9 cellular contexts compared by ENCODE assay signal in the genomic region with DNA sequence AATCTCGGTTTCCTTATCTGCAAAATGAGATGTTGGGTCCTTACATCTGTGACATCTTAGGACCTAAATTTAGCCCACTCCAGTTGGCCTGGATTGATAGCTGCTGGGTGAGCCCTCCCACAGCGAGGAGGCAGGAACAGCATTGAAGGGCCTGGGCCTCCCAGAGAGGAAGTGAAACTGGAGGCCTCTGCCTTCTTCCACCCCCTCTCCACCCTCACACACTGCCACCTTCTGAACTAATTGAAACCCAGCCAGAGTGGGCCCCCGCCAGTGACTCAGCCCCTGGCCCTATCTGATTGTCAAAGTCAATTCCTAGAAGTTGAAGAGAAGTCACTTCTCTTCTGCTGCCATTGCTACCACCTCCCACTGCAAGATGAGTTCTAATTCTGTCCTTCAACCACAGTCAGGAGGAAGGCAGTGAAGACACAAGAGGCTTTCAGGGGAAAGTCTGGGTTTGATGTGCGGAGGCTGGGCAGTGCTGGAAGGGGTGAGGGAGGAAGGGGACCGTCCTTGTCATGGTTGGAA. TPM values are rescaled to one million over a fixed set of nuclear protein-coding genes. Genes with fewer than 3 reads are reported as not detected.
A peak's percentile ranks its signal among the peaks of the same experiment; 100 is the strongest.
DNase-seq lines count a peak whose midpoint lies in the region; ATAC-seq, FAIRE-seq and TF ChIP-seq lines count a peak whose summit lies in the region.
"Had no signal": no experiment of that assay in that cellular context is flagged by ENCODE, and none has a peak within 500 bp of the region (broad histone marks: within the 10 kb centered on the region; RNA-seq: fewer than 3 reads in every experiment).

No MANE protein-coding gene starts in this region.

- ATAC-seq in GM19438 (IDR thresholded peaks at IDR 0.05; ENCODE audit: low read depth, unreplicated experiment) (peak; percentile 75), HG03469 (IDR thresholded peaks at IDR 0.05; ENCODE audit: unreplicated experiment) (peak; percentile 53)

- H3K9me3 ChIP-seq in BLaER1 (0 out of 2 replicates have a peak, but pooled peaks cover 1% of the 10 kb centered on the region), endothelial cell of umbilical vein (replicated peaks; ENCODE audit: control insufficient read depth, insufficient read depth, low read length) (no peaks in the 10 kb centered on the region)

- H3K4me3 ChIP-seq in BLaER1: no peak overlapping the region
- no peak overlapping the region for H3K4me3 ChIP-seq in endothelial cell of umbilical vein (replicated peaks in 1 of 3; ENCODE audit: insufficient read depth in 1 of 3, low read depth in 1 of 3, low read length in 3 of 3)

- H3K36me3 ChIP-seq in BLaER1 (no peaks in the 10 kb centered on the region), endothelial cell of umbilical vein (ENCODE audit: control insufficient read depth in 2 of 2, extremely low read depth in 1 of 2, insufficient read depth in 2 of 2, low read length in 2 of 2) (no peaks in the 10 kb centered on the region)

- no peaks in the 10 kb centered on the region for H3K9me1 ChIP-seq in endothelial cell of umbilical vein (replicated peaks; ENCODE audit: control insufficient read depth, extremely low read depth, insufficient read depth, low read length)

- H3K9ac ChIP-seq in BLaER1: peak overlapping the region; percentile 48; the same call in 1 of the 2 replicates
- no peak overlapping the region for H3K9ac ChIP-seq in endothelial cell of umbilical vein (replicated peaks; ENCODE audit: extremely low read depth, insufficient read depth, low read length)

- no TSS peak for BruUV-seq in endothelial cell of umbilical vein (replicated peaks; lab: Mats Ljungman, UMichigan)

- H3K4me1 ChIP-seq in BLaER1: peaks cover 97% of the 10 kb centered on the region
- peaks cover 2% of the 10 kb centered on the region for H3K4me1 ChIP-seq in endothelial cell of umbilical vein (ENCODE audit: control insufficient read depth, extremely low read depth, insufficient read depth, low read length)

- no peaks in the 10 kb centered on the region for H3K79me2 ChIP-seq in endothelial cell of umbilical vein (ENCODE audit: control insufficient read depth, insufficient read depth, low read length)

- TF ChIP-seq CTCF in endothelial cell of umbilical vein (IDR thresholded peaks at IDR 0.05; ENCODE audit: extremely low read depth in 1 of 2, insufficient read depth in 1 of 2, low read depth in 1 of 2, low read length in 2 of 2): no peak

- dilution Hi-C loops in endothelial cell of umbilical vein (cut with MboI; ENCODE audit: extremely low pct_ligation_motif_present, low sequenced_read_pairs): loop anchor here (25.0 kb wide), 1 partner anchor 110 kb away; no protein-coding TSS in a partner anchor

- H2AFZ ChIP-seq in endothelial cell of umbilical vein (ENCODE audit: low read depth, low read length): peak overlapping the region; percentile 13

- peak; percentile 47 to 66 (median 60) for DNase-seq in activated CD4-positive, CD25-positive, alpha-beta regulatory T cell (lab: John Stamatoyannopoulos, UW)
- peak; percentile 44 for DNase-seq in endothelial cell of umbilical vein (ENCODE audit: low read depth, low spot score)
- DNase-seq in stimulated activated CD4-positive, alpha-beta T cell treated with anti-CD3 and anti-CD28 coated beads, Interleukin-2, amount 100 ng/mL, for 4 hours (ENCODE audit: low read depth): peak; percentile 81
- DNase-seq in ACHN: no peak
- DNase-seq in NCI-H226: no peak

- in situ Hi-C loops in ACHN (cut with HindIII; ENCODE audit: low pct_ligation_motif_present, low pct_unique_long_range_greater_than_20kb, low sequenced_read_pairs): no loop called here

- CTCF ChIA-PET in endothelial cell of umbilical vein (lab: Charles Lee): no interaction called here

- POLR2A ChIA-PET in endothelial cell of umbilical vein (lab: Charles Lee): no interaction called here

- peak overlapping the region; percentile 89 for H3K4me2 ChIP-seq in BLaER1
- H3K4me2 ChIP-seq in endothelial cell of umbilical vein (ENCODE audit: insufficient read depth, low read length): no peak overlapping the region

- intact Hi-C loops in endothelial cell of umbilical vein (cut with micrococcal nuclease): no loop called here

- TF ChIP-seq POLR2A in endothelial cell of umbilical vein (IDR thresholded peaks at IDR 0.05; ENCODE audit: low read depth, low read length): no peak

- H4K20me1 ChIP-seq in BLaER1 (no peaks in the 10 kb centered on the region), endothelial cell of umbilical vein (replicated peaks; ENCODE audit: control insufficient read depth, extremely low read depth, insufficient read depth, low read length) (no peaks in the 10 kb centered on the region)

- H3K27ac ChIP-seq in BLaER1 (peak overlapping the region; percentile 78), endothelial cell of umbilical vein (ENCODE audit: insufficient read depth, low read depth, low read length) (no peak overlapping the region)

- peak; percentile 4 for FAIRE-seq in endothelial cell of umbilical vein (lab: Jason Lieb, UNC)
- FAIRE-seq: bronchial epithelial cell had no signal

- no peaks in the 10 kb centered on the region for H3K27me3 ChIP-seq in BLaER1
- H3K27me3 ChIP-seq in endothelial cell of umbilical vein (ENCODE audit: control insufficient read depth in 2 of 2, insufficient read depth in 2 of 2, low read length in 2 of 2): peaks cover 6 to 11% of the 10 kb centered on the region in 2 experiments

TF ChIP-seq in endothelial cell of umbilical vein, 7 proteins besides CTCF, POLR2A, EP300 and RAD21:
- TF ChIP-seq MAX (IDR thresholded peaks at IDR 0.05; ENCODE audit: insufficient read depth, insufficient read length) (no peak), GATA2 (IDR thresholded peaks at IDR 0.05; ENCODE audit: insufficient read depth, insufficient read length, low read depth, low read length) (peak; percentile 32)

RNA-seq across cellular contexts. Expression of gene NEK6, which starts 55.2 kb away (rescaled TPM):
- total RNA-seq in endothelial cell of umbilical vein: 65.9 and 67.1 TPM in 2 replicates
- 64.3 and 96.1 TPM in 2 replicates for polyA plus RNA-seq in endothelial cell of umbilical vein
- polyA plus RNA-seq in endothelial cell of umbilical vein (2011; cell fraction: cytosol; rRNA removed): 77.1 and 88.2 TPM in 2 replicates
- polyA plus RNA-seq in endothelial cell of umbilical vein (2011; cell fraction: nucleus; rRNA removed): 79.5 and 84.6 TPM in 2 replicates
- polyA plus RNA-seq in endothelial cell of umbilical vein (2012): 62.6 and 78.9 TPM in 2 replicates
- polyA minus RNA-seq in endothelial cell of umbilical vein: 111 and 153 TPM in 2 replicates
- 5.1 TPM for polyA minus RNA-seq in endothelial cell of umbilical vein (2011; cell fraction: cytosol; rRNA and poly(A)+ RNA removed)
- 48.7 and 63.7 TPM in 2 replicates for polyA minus RNA-seq in endothelial cell of umbilical vein (2011; cell fraction: nucleus; rRNA and poly(A)+ RNA removed)

Comparison
In these comparisons a context has a peak if more than half of its experiments do, and no peak if none do; other contexts are left out.
1. DNase-seq: peak in activated CD4-positive, CD25-positive, alpha-beta regulatory T cell (4 of 4), endothelial cell of umbilical vein (single experiment) and stimulated activated CD4-positive, alpha-beta T cell treated with anti-CD3 and anti-CD28 coated beads, Interleukin-2, amount 100 ng/mL, for 4 hours (single experiment); none in ACHN (single experiment) and NCI-H226 (single experiment).